In genomic region chr13:108923386-108924061, GRCh38 we compare ENCODE assay signal across 2 cellular contexts.
TF ChIP-seq lines count a peak whose summit lies in the region.

No MANE protein-coding gene starts in this region.

TF ChIP-seq in HepG2, 621 proteins besides CTCF, POLR2A, EP300 and RAD21:
- peak; percentile 63 to 71 for TF ChIP-seq MAFK (conservative IDR thresholded peaks at IDR 0.05 in 1 of 2, IDR thresholded peaks at IDR 0.05 in 1 of 2; ENCODE audit: low read length in 2 of 2)
- no peak for TF ChIP-seq CSRNP2 (CRISPR knock-in tag; conservative IDR thresholded peaks at IDR 0.05; ENCODE audit: low read depth)
- no peak for TF ChIP-seq MZF1 (CRISPR knock-in tag; IDR thresholded peaks at IDR 0.05; ENCODE audit: borderline replicate concordance)
- TF ChIP-seq TGIF2 (CRISPR knock-in tag; IDR thresholded peaks at IDR 0.05), result no peak
- no peak for TF ChIP-seq CENPX (CRISPR knock-in tag; IDR thresholded peaks at IDR 0.05)
- TF ChIP-seq, protein P1, sequence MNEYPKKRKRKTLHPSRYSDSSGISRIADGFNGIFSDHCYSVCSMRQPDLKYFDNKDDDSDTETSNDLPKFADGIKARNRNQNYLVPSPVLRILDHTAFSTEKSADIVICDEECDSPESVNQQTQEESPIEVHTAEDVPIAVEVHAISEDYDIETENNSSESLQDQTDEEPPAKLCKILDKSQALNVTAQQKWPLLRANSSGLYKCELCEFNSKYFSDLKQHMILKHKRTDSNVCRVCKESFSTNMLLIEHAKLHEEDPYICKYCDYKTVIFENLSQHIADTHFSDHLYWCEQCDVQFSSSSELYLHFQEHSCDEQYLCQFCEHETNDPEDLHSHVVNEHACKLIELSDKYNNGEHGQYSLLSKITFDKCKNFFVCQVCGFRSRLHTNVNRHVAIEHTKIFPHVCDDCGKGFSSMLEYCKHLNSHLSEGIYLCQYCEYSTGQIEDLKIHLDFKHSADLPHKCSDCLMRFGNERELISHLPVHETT (CRISPR knock-in tag; conservative IDR thresholded peaks at IDR 0.05), result no peak
- TF ChIP-seq MAFF (IDR thresholded peaks at IDR 0.05; ENCODE audit: low read depth, low read length), result peak; percentile 62
- TF ChIP-seq, protein P2, sequence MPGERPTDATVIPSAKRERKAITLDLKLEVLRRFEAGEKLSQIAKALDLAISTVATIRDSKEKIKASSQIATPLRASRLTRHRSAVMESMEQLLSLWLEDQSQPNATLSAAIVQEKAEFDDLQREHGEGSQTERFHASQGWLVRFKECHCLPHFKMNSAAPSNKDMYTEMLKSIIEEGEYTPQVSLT (CRISPR knock-in tag; IDR thresholded peaks at IDR 0.05; ENCODE audit: borderline replicate concordance, low read depth), result no peak
- no peak for TF ChIP-seq NCOA5 (CRISPR knock-in tag; IDR thresholded peaks at IDR 0.05)
- no peak for TF ChIP-seq SRY (CRISPR knock-in tag; IDR thresholded peaks at IDR 0.05)

TF ChIP-seq in H1, 55 proteins besides CTCF, POLR2A, EP300 and RAD21:
- TF ChIP-seq POLR2AphosphoS5 (IDR thresholded peaks at IDR 0.05; ENCODE audit: low read depth, low read length), result no peak
- TF ChIP-seq ATF2 (IDR thresholded peaks at IDR 0.05; ENCODE audit: low read length), result no peak
- no peak for TF ChIP-seq JUND (IDR thresholded peaks at IDR 0.05; ENCODE audit: low read length)
- TF ChIP-seq ZNF274 (IDR thresholded peaks at IDR 0.05; ENCODE audit: borderline replicate concordance, extremely low read depth, low read length), result no peak
- no peak for TF ChIP-seq JUN (IDR thresholded peaks at IDR 0.05; ENCODE audit: low read depth, low read length)
